1 cellular context compared by ENCODE assay signal in genomic region chr14:102351023-102351422, GRCh38.
TF ChIP-seq lines count a peak whose summit lies in the region.

No MANE protein-coding gene starts in this region.

TF ChIP-seq in endothelial cell of umbilical vein, 7 proteins besides CTCF, POLR2A, EP300 and RAD21 (continued from another document):
- TF ChIP-seq EZH2 (IDR thresholded peaks at IDR 0.05; ENCODE audit: borderline replicate concordance, low read depth, low read length, severe bottlenecking) (no peak), POLR2AphosphoS5 (IDR thresholded peaks at IDR 0.05; ENCODE audit: insufficient read depth, low read depth, low read length) (no peak), GATA2 (IDR thresholded peaks at IDR 0.05; ENCODE audit: insufficient read depth, insufficient read length, low read depth, low read length) (no peak), MAX (IDR thresholded peaks at IDR 0.05; ENCODE audit: insufficient read depth, insufficient read length) (no peak)
